9 cellular contexts compared by ENCODE assay signal in the genomic region with DNA sequence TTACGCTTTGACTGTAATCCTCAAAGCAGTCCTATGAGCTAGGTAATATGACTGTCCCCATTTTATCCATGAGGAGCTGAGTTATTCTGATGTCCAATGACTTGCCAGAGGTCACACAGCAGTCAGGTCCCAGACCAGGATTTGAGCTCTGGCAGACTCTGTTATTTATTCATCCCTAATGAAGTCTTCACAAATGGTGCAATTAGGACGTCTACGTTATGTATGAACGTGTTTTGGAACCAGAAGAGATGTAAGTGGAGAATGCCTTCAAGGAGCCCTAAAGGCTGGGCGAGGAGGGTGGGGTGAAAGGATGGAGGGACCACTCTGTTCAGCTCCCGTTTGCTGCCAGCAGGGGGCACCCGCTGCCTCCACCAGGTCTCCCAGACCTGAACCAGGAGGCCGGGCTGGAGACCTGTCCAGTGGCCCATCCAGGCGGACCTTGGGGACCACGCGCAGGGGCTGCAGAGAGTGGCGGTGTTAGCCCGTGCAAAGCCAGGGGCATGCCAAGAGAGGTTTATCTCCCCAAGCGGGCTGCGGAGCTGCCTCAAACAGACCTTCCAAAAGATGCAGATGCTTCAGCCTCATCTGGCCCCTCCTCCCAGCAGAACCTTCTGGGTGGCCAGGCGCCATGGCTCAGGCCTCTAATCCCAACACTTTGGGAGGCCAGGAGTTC. TPM values are rescaled to one million over a fixed set of nuclear protein-coding genes. Genes with fewer than 3 reads are reported as not detected.
A peak's percentile ranks its signal among the peaks of the same experiment; 100 is the strongest.
DNase-seq lines count a peak whose midpoint lies in the region; ATAC-seq, FAIRE-seq and TF ChIP-seq lines count a peak whose summit lies in the region.
"Had no signal": no experiment of that assay in that cellular context is flagged by ENCODE, and none has a peak within 500 bp of the region (broad histone marks: within the 10 kb centered on the region; RNA-seq: fewer than 3 reads in every experiment).

No MANE protein-coding gene starts in this region.

- H3K9me3 Mint-ChIP-seq in activated T-helper 17 cell treated with anti-CD3 and anti-CD28 coated beads, Interleukin-2, amount 50 U/mL, for 72 hours = no peaks in the 10 kb centered on the region
- no peaks in the 10 kb centered on the region for H3K9me3 Mint-ChIP-seq in osteocyte (ENCODE audit: unreplicated experiment)
- no peaks in the 10 kb centered on the region for H3K9me3 Mint-ChIP-seq in type B pancreatic cell

- H3K27ac Mint-ChIP-seq in activated T-helper 17 cell treated with anti-CD3 and anti-CD28 coated beads, Interleukin-2, amount 50 U/mL, for 72 hours = no peak overlapping the region
- H3K27ac Mint-ChIP-seq in osteocyte (ENCODE audit: unreplicated experiment) (no peak overlapping the region), type B pancreatic cell (no peak overlapping the region)

- H3K36me3 Mint-ChIP-seq in activated T-helper 17 cell treated with anti-CD3 and anti-CD28 coated beads, Interleukin-2, amount 50 U/mL, for 72 hours (ENCODE audit: low read depth) = no peaks in the 10 kb centered on the region
- no peaks in the 10 kb centered on the region for H3K36me3 Mint-ChIP-seq in osteocyte (ENCODE audit: unreplicated experiment)
- no peaks in the 10 kb centered on the region for H3K36me3 Mint-ChIP-seq in type B pancreatic cell

- H3K27me3 Mint-ChIP-seq in activated T-helper 17 cell treated with anti-CD3 and anti-CD28 coated beads, Interleukin-2, amount 50 U/mL, for 72 hours = no peaks in the 10 kb centered on the region
- H3K27me3 Mint-ChIP-seq in osteocyte (ENCODE audit: unreplicated experiment) = peaks cover 33% of the 10 kb centered on the region
- peaks cover 8% of the 10 kb centered on the region for H3K27me3 Mint-ChIP-seq in type B pancreatic cell

- DNase-seq in DMS53 (lab: John Stamatoyannopoulos, UW) (peak; percentile 86), HTR-8/SVneo (ENCODE audit: insufficient read length, low spot score) (peak; percentile 97), SHP77 (lab: John Stamatoyannopoulos, UW) (peak; percentile 39 to 62), fibroblast of villous mesenchyme (ENCODE audit: low read depth) (peak; percentile 47), osteocyte (ENCODE audit: extremely low spot score, unreplicated experiment) (peak; percentile 91), type B pancreatic cell (ENCODE audit: extremely low spot score, unreplicated experiment) (peak; percentile 85)

- peak; percentile 99 for ATAC-seq in activated T-helper 17 cell treated with anti-CD3 and anti-CD28 coated beads, Interleukin-2, amount 50 U/mL, for 72 hours (replicated peaks)
- ATAC-seq in HG03139 (IDR thresholded peaks at IDR 0.05; ENCODE audit: unreplicated experiment) = no peak

- no peak overlapping the region for H3K4me3 ChIP-seq in fibroblast of villous mesenchyme (ENCODE audit: low read depth, low read length)

- H3K4me1 Mint-ChIP-seq in activated T-helper 17 cell treated with anti-CD3 and anti-CD28 coated beads, Interleukin-2, amount 50 U/mL, for 72 hours = no peaks in the 10 kb centered on the region
- no peaks in the 10 kb centered on the region for H3K4me1 Mint-ChIP-seq in osteocyte (ENCODE audit: unreplicated experiment)
- no peaks in the 10 kb centered on the region for H3K4me1 Mint-ChIP-seq in type B pancreatic cell (ENCODE audit: unreplicated experiment)

- FAIRE-seq in HTR-8/SVneo (lab: Jason Lieb, UNC) = peak; percentile 96

- TF ChIP-seq CTCF in fibroblast of villous mesenchyme (IDR thresholded peaks at IDR 0.05; ENCODE audit: insufficient read depth, low read depth, low read length) = peak; percentile 82
- peak; percentile 90 for TF ChIP-seq CTCF in osteocyte (IDR thresholded peaks at IDR 0.05)
- TF ChIP-seq CTCF in type B pancreatic cell (conservative IDR thresholded peaks at IDR 0.05) = peak; percentile 91

- no peak overlapping the region for H3K4me3 Mint-ChIP-seq in activated T-helper 17 cell treated with anti-CD3 and anti-CD28 coated beads, Interleukin-2, amount 50 U/mL, for 72 hours
- H3K4me3 Mint-ChIP-seq in osteocyte (ENCODE audit: unreplicated experiment) (no peak overlapping the region), type B pancreatic cell (no peak overlapping the region)

RNA-seq across cellular contexts. Expression of a gene that starts 15.2 kb away (rescaled TPM):
- 10 to 100 TPM; 46.0 to 53.9 TPM for total RNA-seq in activated T-helper 17 cell treated with anti-CD3 and anti-CD28 coated beads, Interleukin-2, amount 50 U/mL, for 72 hours
- total RNA-seq in fibroblast of villous mesenchyme (17.7 and 19.6 TPM in 2 replicates), osteocyte (23.9 and 24.6 TPM in 2 replicates), type B pancreatic cell (ENCODE audit: low replicate concordance) (19.9 and 23.6 TPM in 2 replicates)

RNA-seq across cellular contexts. Expression of a gene that starts 21.5 kb away (rescaled TPM):
- total RNA-seq in activated T-helper 17 cell treated with anti-CD3 and anti-CD28 coated beads, Interleukin-2, amount 50 U/mL, for 72 hours = not detected
- total RNA-seq in fibroblast of villous mesenchyme (not detected in 2 replicates), osteocyte (not detected in 2 replicates), type B pancreatic cell (ENCODE audit: low replicate concordance) (0.53 TPM in 1 of 2 replicates, not detected in the other)
- total RNA-seq: activated CD8-positive, alpha-beta memory T cell treated with anti-CD3 and anti-CD28 coated beads for 36 hours had no signal

RNA-seq across cellular contexts. Expression of a gene that starts 41.8 kb away (rescaled TPM):
- under 1 TPM in 1 of 2 donors, not detected in 1; 0.61 TPM for total RNA-seq in activated T-helper 17 cell treated with anti-CD3 and anti-CD28 coated beads, Interleukin-2, amount 50 U/mL, for 72 hours
- total RNA-seq in fibroblast of villous mesenchyme = under 0.01 TPM in 2 replicates
- total RNA-seq in osteocyte = 1.7 TPM in 1 of 2 replicates, not detected in the other
- 3.1 and 5.1 TPM in 2 replicates for total RNA-seq in type B pancreatic cell (ENCODE audit: low replicate concordance)
- total RNA-seq: activated CD8-positive, alpha-beta memory T cell treated with anti-CD3 and anti-CD28 coated beads for 36 hours had no signal

RNA-seq across cellular contexts. Expression of a gene that starts 52.8 kb away (rescaled TPM):
- 10 to 100 TPM; 33.1 to 34.3 TPM for total RNA-seq in activated T-helper 17 cell treated with anti-CD3 and anti-CD28 coated beads, Interleukin-2, amount 50 U/mL, for 72 hours
- total RNA-seq in fibroblast of villous mesenchyme = 9.1 and 15.8 TPM in 2 replicates
- 34.6 and 42.1 TPM in 2 replicates for total RNA-seq in osteocyte
- total RNA-seq in type B pancreatic cell (ENCODE audit: low replicate concordance) = 35.0 and 37.6 TPM in 2 replicates

Comparison
In these comparisons a context has a peak if more than half of its experiments do, and no peak if none do; other contexts are left out.
1. DNase-seq: peak in every context shown above with its lines; median percentile 97 in HTR-8/SVneo; 91 in osteocyte; 86 in DMS53; 85 in type B pancreatic cell; 50 in SHP77; 47 in fibroblast of villous mesenchyme.